In the genomic region with DNA sequence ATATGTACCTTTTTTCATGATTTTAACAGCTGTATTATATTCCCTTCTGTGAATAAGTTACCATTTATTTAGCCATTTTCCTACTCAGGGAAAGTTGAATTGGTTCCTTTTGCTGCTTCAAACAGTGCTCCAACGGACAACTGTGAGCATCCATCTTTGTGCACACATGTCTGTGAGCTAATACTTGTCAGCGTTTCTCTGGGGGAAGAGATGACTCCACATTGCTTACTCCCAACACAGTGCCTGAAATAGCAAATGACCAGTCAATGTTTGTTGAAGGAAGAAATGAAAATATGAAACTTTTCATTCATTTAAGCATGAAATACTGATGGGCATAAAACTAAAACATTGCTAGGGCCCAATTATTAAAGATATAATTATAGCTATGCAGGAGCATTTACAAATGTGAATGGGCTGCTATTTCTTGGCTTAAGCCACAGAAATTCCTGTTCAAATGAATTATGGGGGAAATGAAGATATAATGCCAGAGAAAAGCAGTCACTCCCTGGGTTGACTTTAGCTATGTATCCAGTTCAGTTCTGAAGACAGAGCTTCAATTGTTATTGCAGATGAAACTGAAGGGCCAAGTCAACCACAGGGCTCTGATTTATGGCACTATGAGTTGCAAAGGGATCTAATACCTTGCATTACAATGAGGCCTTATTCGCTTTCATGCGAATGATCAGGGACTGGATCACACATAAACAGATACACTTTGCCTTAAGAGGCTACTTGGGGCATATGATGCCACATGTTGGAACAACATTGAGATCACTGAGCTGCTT, we compare ENCODE assay signal across 29 cellular contexts.
"Had no signal": no experiment of that assay in that cellular context is flagged by ENCODE, and none has a peak within 500 bp of the region (broad histone marks: within the 10 kb centered on the region; RNA-seq: fewer than 3 reads in every experiment).

No MANE protein-coding gene starts in this region.

- H3K27me3 ChIP-seq: colonic mucosa, gastroesophageal sphincter, hepatocyte, neutrophil, sigmoid colon, testis, tibial artery had no signal

- H2AFZ ChIP-seq: hepatocyte had no signal

- H3K9me3 ChIP-seq: colonic mucosa, gastroesophageal sphincter, mucosa of descending colon, neutrophil, psoas muscle, sigmoid colon, stomach, testis, tibial artery had no signal

- H3K4me1 ChIP-seq: colonic mucosa, gastroesophageal sphincter, heart left ventricle, psoas muscle, sigmoid colon, stomach, testis, tibial artery had no signal

- H3K4me3 Mint-ChIP-seq: dendritic cell treated with granulocyte-macrophage colony-stimulating factor and Interleukin-4, amounts not matched to agents 40 ng/mL and 50 ng/mL, for 4 days; mesothelial cell of epicardium; natural killer cell treated with Interleukin-12 subunit alpha and Interleukin-12 subunit beta and Interleukin-15 and Interleukin-18, amount 100 ng/mL, for 72 hours; neural crest cell; stimulated activated effector memory CD8-positive, alpha-beta T cell treated with anti-CD3 and anti-CD28 coated beads, Interleukin-12 subunit alpha, Interleukin-12 subunit beta, amount 100 ng/mL, for 72 hours; type B pancreatic cell had no signal

- H3K36me3 Mint-ChIP-seq: mesothelial cell of epicardium; naive B cell; natural killer cell treated with Interleukin-12 subunit alpha and Interleukin-12 subunit beta and Interleukin-15 and Interleukin-18, amount 100 ng/mL, for 72 hours; stimulated activated effector memory CD8-positive, alpha-beta T cell treated with anti-CD3 and anti-CD28 coated beads, Interleukin-12 subunit alpha, Interleukin-12 subunit beta, amount 100 ng/mL, for 72 hours; type B pancreatic cell had no signal

- ATAC-seq: gastroesophageal sphincter; heart left ventricle; left lobe of liver; mucosa of descending colon; natural killer cell treated with Interleukin-12 subunit alpha and Interleukin-12 subunit beta and Interleukin-15 and Interleukin-18, amount 100 ng/mL, for 72 hours; psoas muscle; right cardiac atrium; stimulated activated effector memory CD8-positive, alpha-beta T cell treated with anti-CD3 and anti-CD28 coated beads, Interleukin-12 subunit alpha, Interleukin-12 subunit beta, amount 100 ng/mL, for 72 hours had no signal

- H3K79me2 ChIP-seq: hepatocyte had no signal

- H3K27ac Mint-ChIP-seq: dendritic cell treated with granulocyte-macrophage colony-stimulating factor and Interleukin-4, amounts not matched to agents 40 ng/mL and 50 ng/mL, for 4 days; mesothelial cell of epicardium; naive B cell; natural killer cell treated with Interleukin-12 subunit alpha and Interleukin-12 subunit beta and Interleukin-15 and Interleukin-18, amount 100 ng/mL, for 72 hours; stimulated activated effector memory CD8-positive, alpha-beta T cell treated with anti-CD3 and anti-CD28 coated beads, Interleukin-12 subunit alpha, Interleukin-12 subunit beta, amount 100 ng/mL, for 72 hours; type B pancreatic cell had no signal

- DNase-seq: colonic mucosa; effector CD8-positive, alpha-beta T cell; foreskin fibroblast; heart left ventricle; kidney; mesenchymal stem cell; mucosa of descending colon; naive B cell; psoas muscle; right cardiac atrium; sigmoid colon; stimulated activated CD4-positive, alpha-beta T cell treated with anti-CD3 and anti-CD28 coated beads, Interleukin-2, amount 100 ng/mL, for 24 hours; stimulated activated CD4-positive, alpha-beta T cell treated with anti-CD3 and anti-CD28 coated beads, Interleukin-4, amount 100 ng/mL, for 24 hours; stimulated activated naive CD4-positive, alpha-beta T cell treated with Interleukin-2 at 50 U/mL for 16 hours; stomach; testis; tibial artery had no signal

- H3K4me3 ChIP-seq: colonic mucosa, gastroesophageal sphincter, heart left ventricle, hepatocyte, lung, mucosa of descending colon, psoas muscle, sigmoid colon, stomach, testis, tibial artery had no signal

- H3K36me3 ChIP-seq: colonic mucosa, gastroesophageal sphincter, heart left ventricle, neutrophil, sigmoid colon, stomach, tibial artery had no signal

- FAIRE-seq: endothelial cell of umbilical vein, kidney had no signal

- H3K4me1 Mint-ChIP-seq: naive B cell; neural crest cell; stimulated activated effector memory CD8-positive, alpha-beta T cell treated with anti-CD3 and anti-CD28 coated beads, Interleukin-12 subunit alpha, Interleukin-12 subunit beta, amount 100 ng/mL, for 72 hours had no signal

- H3K9me3 Mint-ChIP-seq: dendritic cell treated with granulocyte-macrophage colony-stimulating factor and Interleukin-4, amounts not matched to agents 40 ng/mL and 50 ng/mL, for 4 days; type B pancreatic cell had no signal

- H3K27ac ChIP-seq: colonic mucosa, gastroesophageal sphincter, heart left ventricle, hepatocyte, neutrophil, psoas muscle, sigmoid colon, stomach, testis, tibial artery had no signal

- H3K4me2 ChIP-seq: hepatocyte had no signal
